In the genomic region with DNA sequence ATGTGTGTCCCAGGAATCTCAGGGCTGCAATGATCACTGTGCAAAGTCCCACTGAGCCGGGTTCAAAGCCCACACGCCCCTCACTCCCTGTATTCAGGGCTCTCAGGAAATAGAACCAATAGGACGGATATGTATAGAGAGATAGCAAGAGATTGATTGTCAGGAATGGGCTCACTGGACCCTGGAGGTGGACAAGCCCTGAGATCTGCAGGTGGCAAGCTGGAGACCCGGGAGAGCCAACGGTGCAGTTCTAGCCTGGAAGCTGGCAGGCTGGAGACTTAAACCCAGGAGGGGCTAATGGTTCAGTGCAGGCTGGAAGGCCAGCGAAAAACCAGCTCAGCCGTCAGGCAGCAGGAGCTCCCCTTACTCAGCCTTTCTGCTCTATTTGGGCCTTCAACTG, we compare ENCODE assay signal across 20 cellular contexts. TPM values are rescaled to one million over a fixed set of nuclear protein-coding genes. Genes with fewer than 3 reads are reported as not detected.
A peak's percentile ranks its signal among the peaks of the same experiment; 100 is the strongest.
DNase-seq lines count a peak whose midpoint lies in the region; ATAC-seq and TF ChIP-seq lines count a peak whose summit lies in the region.
"Had no signal": no experiment of that assay in that cellular context is flagged by ENCODE, and none has a peak within 500 bp of the region (broad histone marks: within the 10 kb centered on the region; RNA-seq: fewer than 3 reads in every experiment).

No MANE protein-coding gene starts in this region.

- no peak overlapping the region for H3K27ac Mint-ChIP-seq in glutamatergic neuron (ENCODE audit: unreplicated experiment)
- H3K27ac Mint-ChIP-seq: B cell; CD4-positive, alpha-beta T cell; CD8-positive, alpha-beta memory T cell had no signal

- H3K4me3 ChIP-seq in left ventricle myocardium inferior (no peak overlapping the region), mucosa of descending colon (no peak overlapping the region)
- H3K4me3 ChIP-seq: BLaER1 had no signal

- H3K36me3 Mint-ChIP-seq in glutamatergic neuron (ENCODE audit: unreplicated experiment) = no peaks in the 10 kb centered on the region

- DNase-seq in Right ventricle myocardium inferior (ENCODE audit: missing footprints) = peak; percentile 57
- no peak for DNase-seq in left ventricle myocardium inferior
- peak; percentile 15 for DNase-seq in glutamatergic neuron
- peak in 2 of 3 donors; percentile 9 to 13 for DNase-seq in mucosa of descending colon
- peak; percentile 70 for DNase-seq in posterior vena cava (ENCODE audit: low spot score)
- no peak for DNase-seq in DMS53 treated with DMSO at 0.1 percent for 48 hours (lab: John Stamatoyannopoulos, UW; ENCODE audit: unreplicated experiment)
- DNase-seq in activated CD4-positive, alpha-beta T cell treated with anti-CD3 and anti-CD28 coated beads for 4 hours = no peak
- no peak for DNase-seq in activated CD4-positive, alpha-beta T cell treated with anti-CD3 and anti-CD28 coated beads, Interleukin-2, amount 50 U/mL, for 4 hours
- DNase-seq: CD4-positive, alpha-beta T cell; CD8-positive, alpha-beta memory T cell; DMS 273 treated with DMSO at 0.1 percent for 48 hours; DMS79 treated with DMSO at 0.1 percent for 48 hours; GF-D8; GOT3; H7; HCEC 1CT had no signal

- H3K9me3 ChIP-seq in left ventricle myocardium inferior (replicated peaks) (peaks cover 5% of the 10 kb centered on the region), mucosa of descending colon (no peaks in the 10 kb centered on the region)

- H3K27me3 ChIP-seq in left ventricle myocardium inferior (ENCODE audit: low read depth) = peaks cover 73% of the 10 kb centered on the region
- H3K27me3 ChIP-seq: BLaER1 had no signal

- peaks cover 5% of the 10 kb centered on the region for H3K4me1 Mint-ChIP-seq in glutamatergic neuron (ENCODE audit: low read depth, unreplicated experiment)
- H3K4me1 Mint-ChIP-seq: B cell; CD8-positive, alpha-beta memory T cell had no signal

- H3K4me1 ChIP-seq in left ventricle myocardium inferior (peaks cover 1% of the 10 kb centered on the region), mucosa of descending colon (ENCODE audit: low read depth) (no peaks in the 10 kb centered on the region)

- H3K27me3 Mint-ChIP-seq in glutamatergic neuron (ENCODE audit: unreplicated experiment) = peaks cover 13% of the 10 kb centered on the region

- peaks cover 1% of the 10 kb centered on the region for H3K9me3 Mint-ChIP-seq in glutamatergic neuron (ENCODE audit: unreplicated experiment)
- H3K9me3 Mint-ChIP-seq: CD4-positive, alpha-beta T cell had no signal

- TF ChIP-seq CTCF in left ventricle myocardium inferior (IDR thresholded peaks at IDR 0.05; ENCODE audit: borderline replicate concordance) (no peak), glutamatergic neuron (IDR thresholded peaks at IDR 0.05; ENCODE audit: partially characterized antibody, unreplicated experiment) (no peak), mucosa of descending colon (IDR thresholded peaks at IDR 0.05) (no peak)

- H3K27ac ChIP-seq in left ventricle myocardium inferior (replicated peaks) = no peak overlapping the region
- H3K27ac ChIP-seq: 22Rv1, BLaER1, C4-2B had no signal

- H3K36me3 ChIP-seq in left ventricle myocardium inferior (no peaks in the 10 kb centered on the region), mucosa of descending colon (ENCODE audit: low read depth) (no peaks in the 10 kb centered on the region)
- H3K36me3 ChIP-seq: BLaER1 had no signal

- ATAC-seq in Right ventricle myocardium inferior (no peak), mucosa of descending colon (no peak)

- intact Hi-C loops in Right ventricle myocardium inferior (cut with DNase I) (no loop called here), left ventricle myocardium inferior (cut with micrococcal nuclease) (no loop called here), mucosa of descending colon (cut with DNase I, micrococcal nuclease) (no loop called here), posterior vena cava (cut with DNase I) (no loop called here)

- no peak overlapping the region for H3K4me3 Mint-ChIP-seq in glutamatergic neuron (ENCODE audit: unreplicated experiment)
- H3K4me3 Mint-ChIP-seq: B cell; CD4-positive, alpha-beta T cell had no signal

RNA-seq across cellular contexts. Expression of a gene that starts 52.8 kb away (rescaled TPM):
- total RNA-seq in Right ventricle myocardium inferior = 6.9 TPM
- total RNA-seq in left ventricle myocardium inferior = 4.5 TPM
- total RNA-seq in glutamatergic neuron (ENCODE audit: unreplicated experiment) = 4.8 TPM
- total RNA-seq in mucosa of descending colon = 1 to 10 TPM in 2 of 3 donors, under 1 TPM in 1; 0.69 to 2.3 (median 1.4) TPM
- total RNA-seq in posterior vena cava = 10 to 100 TPM; 56.4 to 61.5 TPM
- total RNA-seq: B cell; CD4-positive, alpha-beta T cell; CD8-positive, alpha-beta memory T cell had no signal

Comparison
In these comparisons a context has a peak if more than half of its experiments do, and no peak if none do; other contexts are left out.
1. DNase-seq: peak in Right ventricle myocardium inferior (single experiment), glutamatergic neuron (single experiment), mucosa of descending colon (2 of 3) and posterior vena cava (single experiment); none in left ventricle myocardium inferior (single experiment), DMS53 treated with DMSO at 0.1 percent for 48 hours (single experiment), activated CD4-positive, alpha-beta T cell treated with anti-CD3 and anti-CD28 coated beads for 4 hours (0 of 2) and activated CD4-positive, alpha-beta T cell treated with anti-CD3 and anti-CD28 coated beads, Interleukin-2, amount 50 U/mL, for 4 hours (0 of 2).